Comparison of ENCODE assay signal across 8 cellular contexts in genomic region chr11:66607126-66607834, GRCh38. TPM values are rescaled to one million over a fixed set of nuclear protein-coding genes. Genes with fewer than 3 reads are reported as not detected.
DNase-seq lines count a peak whose midpoint lies in the region; ATAC-seq and TF ChIP-seq lines count a peak whose summit lies in the region.

No MANE protein-coding gene starts in this region.

- H3K4me1 Mint-ChIP-seq in endothelial cell (ENCODE audit: unreplicated experiment) = peaks cover 10% of the 10 kb centered on the region

- H3K27me3 ChIP-seq in BLaER1 (no peaks in the 10 kb centered on the region), Peyer's patch (no peaks in the 10 kb centered on the region)

- H3K4me1 ChIP-seq in BLaER1 (peaks cover 65% of the 10 kb centered on the region), Peyer's patch (peaks cover 0 to 15% (median 3%) of the 10 kb centered on the region in 4 donors)

- ATAC-seq in GM19455 (IDR thresholded peaks at IDR 0.05; ENCODE audit: unreplicated experiment) (no peak), GM21619 (IDR thresholded peaks at IDR 0.05; ENCODE audit: unreplicated experiment) (no peak), HG03378 (IDR thresholded peaks at IDR 0.05; ENCODE audit: unreplicated experiment) (no peak)

- H3K4me3 ChIP-seq in BLaER1 (no peak overlapping the region), Peyer's patch (no peak overlapping the region)

- no peak overlapping the region for H3K4me3 Mint-ChIP-seq in endothelial cell (ENCODE audit: unreplicated experiment)

- H3K9me3 ChIP-seq in BLaER1 (no peaks in the 10 kb centered on the region; the same call in 1 of the 2 replicates), Peyer's patch (no peaks in the 10 kb centered on the region)

- H3K36me3 ChIP-seq in BLaER1 = peaks cover 56% of the 10 kb centered on the region
- peaks cover 0 to 26% (median 0%) of the 10 kb centered on the region in 3 donors for H3K36me3 ChIP-seq in Peyer's patch

- H3K27ac ChIP-seq in BLaER1 = peak overlapping the region; percentile 51
- H3K27ac ChIP-seq in Peyer's patch = peak overlapping the region; percentile 48 to 82 (median 72)

- peaks cover 4% of the 10 kb centered on the region for H3K27me3 Mint-ChIP-seq in endothelial cell (ENCODE audit: unreplicated experiment)

- TF ChIP-seq CTCF in Peyer's patch (IDR thresholded peaks at IDR 0.05) (no peak), endothelial cell (IDR thresholded peaks at IDR 0.05; ENCODE audit: unreplicated experiment) (no peak)

- no peak overlapping the region for H3K4me2 ChIP-seq in BLaER1

- no peak overlapping the region for H3K9ac ChIP-seq in BLaER1

- H3K9me3 Mint-ChIP-seq in endothelial cell (ENCODE audit: unreplicated experiment) = no peaks in the 10 kb centered on the region

- no peak overlapping the region for H3K27ac Mint-ChIP-seq in endothelial cell (ENCODE audit: unreplicated experiment)

- H4K20me1 ChIP-seq in BLaER1 = no peaks in the 10 kb centered on the region

- peaks cover 15% of the 10 kb centered on the region for H3K36me3 Mint-ChIP-seq in endothelial cell (ENCODE audit: low read depth, unreplicated experiment)

- TF ChIP-seq POLR2A in Peyer's patch (IDR thresholded peaks at IDR 0.05) = no peak

- DNase-seq in Peyer's patch (peak in 2 of 3 donors; percentile 82 to 85), fibroblast of the conjunctiva (ENCODE audit: low read depth) (peak; percentile 91), pons (ENCODE audit: low spot score) (peak; percentile 72), endothelial cell (ENCODE audit: low spot score) (no peak)

RNA-seq across cellular contexts. Expression of gene RBM14, which starts 9.2 kb away (rescaled TPM):
- total RNA-seq in Peyer's patch (10 to 100 TPM; 56.7 to 91.4 (median 74.6) TPM), endothelial cell (ENCODE audit: unreplicated experiment) (84.2 TPM)

RNA-seq across cellular contexts. Expression of gene CCS, which starts 14.3 kb away (rescaled TPM):
- total RNA-seq in Peyer's patch (10 to 100 TPM; 30.6 to 70.1 (median 47.2) TPM), endothelial cell (ENCODE audit: unreplicated experiment) (51.2 TPM)

RNA-seq across cellular contexts. Expression of gene CCDC87, which starts 14.4 kb away (rescaled TPM):
- total RNA-seq in Peyer's patch = under 1 TPM in 2 of 4 donors, not detected in 2; 0.35 to 0.38 TPM
- total RNA-seq in endothelial cell (ENCODE audit: unreplicated experiment) = 0.54 TPM

RNA-seq across cellular contexts. Expression of gene RBM4, which starts 31.2 kb away (rescaled TPM):
- total RNA-seq in Peyer's patch (10 to 100 TPM; 64.6 to 90.8 (median 75.3) TPM), endothelial cell (ENCODE audit: unreplicated experiment) (187 TPM)

RNA-seq across cellular contexts. Expression of gene CTSF, which starts 38.9 kb away (rescaled TPM):
- total RNA-seq in Peyer's patch = 10 to 100 TPM in 3 of 4 donors, 1 to 10 TPM in 1; 5.4 to 24.3 (median 21.8) TPM
- total RNA-seq in endothelial cell (ENCODE audit: unreplicated experiment) = 9.2 TPM
